Comparison of ENCODE assay signal across 1 cellular context in genomic region chr2:200212862-200213425, GRCh38.
TF ChIP-seq lines count a peak whose summit lies in the region.

No MANE protein-coding gene starts in this region.

TF ChIP-seq in HepG2, 621 proteins besides CTCF, POLR2A, EP300 and RAD21 (continued from another document):
- TF ChIP-seq KIAA2018 (CRISPR knock-in tag; IDR thresholded peaks at IDR 0.05; ENCODE audit: borderline replicate concordance) (no peak), UBTF (CRISPR knock-in tag; IDR thresholded peaks at IDR 0.05) (no peak), NCOR1 (IDR thresholded peaks at IDR 0.05; ENCODE audit: borderline replicate concordance, low read length) (no peak), THYN1 (CRISPR knock-in tag; IDR thresholded peaks at IDR 0.05; ENCODE audit: borderline replicate concordance, low read depth) (no peak), AFF4 (CRISPR knock-in tag; IDR thresholded peaks at IDR 0.05) (no peak)
